Comparison of ENCODE assay signal across 1 cellular context in genomic region chr11:129896062-129896461, GRCh38.
TF ChIP-seq lines count a peak whose summit lies in the region.

No MANE protein-coding gene starts in this region.

TF ChIP-seq in SK-N-SH, 30 proteins besides CTCF, POLR2A, EP300 and RAD21 (continued from another document):
- TF ChIP-seq SMC3 (IDR thresholded peaks at IDR 0.05; ENCODE audit: low read depth, low read length) (no peak), TAF1 (IDR thresholded peaks at IDR 0.05; ENCODE audit: borderline replicate concordance, low read depth, low read length) (no peak), FOXJ3 (CRISPR knock-in tag; IDR thresholded peaks at IDR 0.05) (no peak), SIN3A (IDR thresholded peaks at IDR 0.05; ENCODE audit: borderline replicate concordance, low read depth, low read length) (no peak)
TF ChIP-seq in SK-N-SH: peak in this region for 0.
